Comparison of ENCODE assay signal across 18 cellular contexts in the genomic region with DNA sequence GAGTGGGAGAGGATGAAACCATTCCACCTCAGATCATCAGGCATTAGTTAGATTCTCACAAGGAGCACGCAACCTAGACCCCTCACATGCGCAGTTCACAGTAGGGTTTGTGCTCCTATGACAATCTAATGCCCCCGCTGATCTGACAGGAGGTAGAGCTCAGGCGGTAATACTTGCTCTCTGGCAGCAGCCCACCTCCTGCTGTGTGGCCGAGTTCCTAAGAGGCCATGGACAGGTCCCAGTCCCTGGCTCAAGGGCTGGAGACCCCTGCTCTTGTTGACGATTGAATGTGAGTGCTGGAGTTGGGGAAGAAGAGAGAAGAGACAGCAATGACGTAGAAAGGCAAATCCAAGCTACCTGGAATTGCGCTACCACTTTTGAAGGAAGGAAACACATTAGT.
A peak's percentile ranks its signal among the peaks of the same experiment; 100 is the strongest.
DNase-seq lines count a peak whose midpoint lies in the region; ATAC-seq, FAIRE-seq and TF ChIP-seq lines count a peak whose summit lies in the region.
"Had no signal": no experiment of that assay in that cellular context is flagged by ENCODE, and none has a peak within 500 bp of the region (broad histone marks: within the 10 kb centered on the region; RNA-seq: fewer than 3 reads in every experiment).

No MANE protein-coding gene starts in this region.

- no peak overlapping the region for H3T11ph ChIP-seq in H9 (ENCODE audit: low read length)

- no peak overlapping the region for H4K5ac ChIP-seq in H9 (ENCODE audit: insufficient read length, low read depth, low read length)

- no peaks in the 10 kb centered on the region for H3K27me3 Mint-ChIP-seq in H9 (ENCODE audit: low read depth)
- H3K27me3 Mint-ChIP-seq in endodermal cell (ENCODE audit: insufficient read depth), result no peaks in the 10 kb centered on the region
- H3K27me3 Mint-ChIP-seq in activated CD4-positive, alpha-beta T cell treated with anti-CD3 and anti-CD28 coated beads, Interleukin-2, amount 10 ng/mL, durations not matched to agents 24 days and 14 days, result no peaks in the 10 kb centered on the region
- H3K27me3 Mint-ChIP-seq: IgD-negative memory B cell had no signal

- H3K36me3 Mint-ChIP-seq in H9 (ENCODE audit: insufficient read depth in 1 of 3, low read depth in 3 of 3) (no peaks in the 10 kb centered on the region), endodermal cell (ENCODE audit: low read depth) (no peaks in the 10 kb centered on the region)
- H3K36me3 Mint-ChIP-seq in activated CD4-positive, alpha-beta T cell treated with anti-CD3 and anti-CD28 coated beads, Interleukin-2, amount 10 ng/mL, durations not matched to agents 24 days and 14 days (ENCODE audit: low read depth), result no peaks in the 10 kb centered on the region
- H3K36me3 Mint-ChIP-seq: CD14-positive monocyte; CD4-positive, alpha-beta memory T cell; IgD-negative memory B cell had no signal

- no peak for FAIRE-seq in kidney (lab: Jason Lieb, UNC)
- FAIRE-seq: H54, HepG2 had no signal

- no peak overlapping the region for H3K27ac Mint-ChIP-seq in H9
- H3K27ac Mint-ChIP-seq in endodermal cell, result no peak overlapping the region
- no peak overlapping the region for H3K27ac Mint-ChIP-seq in activated CD4-positive, alpha-beta T cell treated with anti-CD3 and anti-CD28 coated beads, Interleukin-2, amount 10 ng/mL, durations not matched to agents 24 days and 14 days
- H3K27ac Mint-ChIP-seq: CD14-positive monocyte; CD4-positive, alpha-beta memory T cell; IgD-negative memory B cell had no signal

- H2BK120ac ChIP-seq in H9 (ENCODE audit: low read depth, low read length, poor library complexity, severe bottlenecking), result no peak overlapping the region

- peak; percentile 17 for DNase-seq in ELF-1 (ENCODE audit: low read depth, low spot score)
- peak; percentile 53 for DNase-seq in H9
- DNase-seq in endodermal cell, result peak; percentile 71
- peak; percentile 45 for DNase-seq in kidney
- no peak for DNase-seq in WERI-Rb-1
- DNase-seq in activated CD4-positive, alpha-beta T cell treated with anti-CD3 and anti-CD28 coated beads, Interleukin-2, amount 10 ng/mL, durations not matched to agents 24 days and 14 days, result no peak
- no peak for DNase-seq in SK-N-SH
- DNase-seq: 8988T; CD4-positive, alpha-beta memory T cell; DMS153; DMS79; GF-D8 had no signal

- no peaks in the 10 kb centered on the region for H4K20me1 ChIP-seq in H9 (ENCODE audit: control insufficient read depth, insufficient read depth, insufficient read length)
- no peaks in the 10 kb centered on the region for H4K20me1 ChIP-seq in SK-N-SH (ENCODE audit: insufficient read depth)
- H4K20me1 ChIP-seq: BLaER1 had no signal

- H3K56ac ChIP-seq in H9 (ENCODE audit: insufficient read length, low read depth, low read length), result no peak overlapping the region

- H2BK15ac ChIP-seq in H9 (ENCODE audit: low read depth, low read length), result no peak overlapping the region

- no peak for TF ChIP-seq CTCF in H9 (conservative IDR thresholded peaks at IDR 0.05)
- TF ChIP-seq CTCF in endodermal cell (conservative IDR thresholded peaks at IDR 0.05), result no peak
- TF ChIP-seq CTCF in kidney (IDR thresholded peaks at IDR 0.05; ENCODE audit: borderline replicate concordance, extremely low read depth, insufficient read depth), result no peak
- TF ChIP-seq CTCF in WERI-Rb-1 (IDR thresholded peaks at IDR 0.05; ENCODE audit: low read depth, low read length), result no peak
- no peak for TF ChIP-seq CTCF in SK-N-SH (IDR thresholded peaks at IDR 0.05)

- H3K4me1 Mint-ChIP-seq in H9, result peaks cover 7 to 10% of the 10 kb centered on the region in 2 experiments
- H3K4me1 Mint-ChIP-seq in endodermal cell, result no peaks in the 10 kb centered on the region
- H3K4me1 Mint-ChIP-seq in activated CD4-positive, alpha-beta T cell treated with anti-CD3 and anti-CD28 coated beads, Interleukin-2, amount 10 ng/mL, durations not matched to agents 24 days and 14 days, result no peaks in the 10 kb centered on the region
- H3K4me1 Mint-ChIP-seq: CD14-positive monocyte; CD4-positive, alpha-beta memory T cell; IgD-negative memory B cell had no signal

- H3K9ac ChIP-seq in H9 (ENCODE audit: extremely low read depth, insufficient read length, low read length), result no peak overlapping the region
- no peak overlapping the region for H3K9ac ChIP-seq in endodermal cell (ENCODE audit: extremely low read depth, low read length, poor library complexity, severe bottlenecking)
- H3K9ac ChIP-seq in kidney (ENCODE audit: low read length in 2 of 2), result no peak overlapping the region
- no peak overlapping the region for H3K9ac ChIP-seq in SK-N-SH
- H3K9ac ChIP-seq: BLaER1 had no signal

- H3K4me1 ChIP-seq in H9 (ENCODE audit: insufficient read depth, low read length), result no peaks in the 10 kb centered on the region; the same call in 1 of the 2 replicates
- H3K4me1 ChIP-seq in endodermal cell (ENCODE audit: control insufficient read depth, insufficient read depth, low read length), result no peaks in the 10 kb centered on the region
- H3K4me1 ChIP-seq in kidney (ENCODE audit: control insufficient read depth in 1 of 2, insufficient read depth in 1 of 2, low read depth in 1 of 2, low read length in 2 of 2), result no peaks in the 10 kb centered on the region
- H3K4me1 ChIP-seq in SK-N-SH (ENCODE audit: control insufficient read depth in 1 of 2, insufficient read depth in 2 of 2, low read depth in 1 of 2, low read length in 1 of 2), result no peaks in the 10 kb centered on the region
- H3K4me1 ChIP-seq: BLaER1 had no signal

- no peaks in the 10 kb centered on the region for H3K36me3 ChIP-seq in endodermal cell (ENCODE audit: control insufficient read depth, insufficient read depth, low read length)
- no peaks in the 10 kb centered on the region for H3K36me3 ChIP-seq in kidney (ENCODE audit: control insufficient read depth in 1 of 2, insufficient read depth in 2 of 2, low read length in 2 of 2)
- no peaks in the 10 kb centered on the region for H3K36me3 ChIP-seq in WERI-Rb-1
- H3K36me3 ChIP-seq in SK-N-SH (replicated peaks in 1 of 2; ENCODE audit: control insufficient read depth in 1 of 2, insufficient read depth in 2 of 2, low read length in 1 of 2), result no peaks in the 10 kb centered on the region
- H3K36me3 ChIP-seq: BLaER1 had no signal

- H3K9me3 Mint-ChIP-seq in H9 (peaks cover 0 to 3% of the 10 kb centered on the region in 2 experiments; a peak in 1 of 5 replicates), endodermal cell (no peaks in the 10 kb centered on the region)
- H3K9me3 Mint-ChIP-seq in activated CD4-positive, alpha-beta T cell treated with anti-CD3 and anti-CD28 coated beads, Interleukin-2, amount 10 ng/mL, durations not matched to agents 24 days and 14 days, result no peaks in the 10 kb centered on the region
- H3K9me3 Mint-ChIP-seq: IgD-negative memory B cell had no signal

- H3K4me3 ChIP-seq in endodermal cell (ENCODE audit: low read length) (no peak overlapping the region), kidney (ENCODE audit: low read length in 2 of 2) (no peak overlapping the region), WERI-Rb-1 (ENCODE audit: low read depth, low read length) (no peak overlapping the region), SK-N-SH (ENCODE audit: low read depth in 2 of 2, low read length in 1 of 2) (no peak overlapping the region)
- H3K4me3 ChIP-seq: BLaER1 had no signal

- H3F3A ChIP-seq in SK-N-SH (replicated peaks; ENCODE audit: insufficient read depth), result no peaks in the 10 kb centered on the region

- no peaks in the 10 kb centered on the region for H3K27me3 ChIP-seq in H9 (ENCODE audit: insufficient read depth, low read length)
- no peaks in the 10 kb centered on the region for H3K27me3 ChIP-seq in endodermal cell (ENCODE audit: control insufficient read depth, insufficient read depth, low read length, poor library complexity, severe bottlenecking)
- no peaks in the 10 kb centered on the region for H3K27me3 ChIP-seq in WERI-Rb-1 (ENCODE audit: insufficient read depth, low read depth, severe bottlenecking)
- peaks cover 11% of the 10 kb centered on the region; the same call in 1 of the 2 replicates for H3K27me3 ChIP-seq in SK-N-SH (ENCODE audit: insufficient read depth)
- H3K27me3 ChIP-seq: BLaER1 had no signal

- no peaks in the 10 kb centered on the region for H3K79me1 ChIP-seq in H9 (ENCODE audit: insufficient read depth, low read depth, low read length, poor library complexity, severe bottlenecking)

- H3K4me3 Mint-ChIP-seq in H9 (no peak overlapping the region), endodermal cell (no peak overlapping the region)
- no peak overlapping the region for H3K4me3 Mint-ChIP-seq in activated CD4-positive, alpha-beta T cell treated with anti-CD3 and anti-CD28 coated beads, Interleukin-2, amount 10 ng/mL, durations not matched to agents 24 days and 14 days
- H3K4me3 Mint-ChIP-seq: CD14-positive monocyte; CD4-positive, alpha-beta memory T cell; IgD-negative memory B cell had no signal

- H3K23me2 ChIP-seq in H9 (ENCODE audit: insufficient read length, low read depth, low read length, poor library complexity, severe bottlenecking), result no peaks in the 10 kb centered on the region

- H3K23ac ChIP-seq in H9 (ENCODE audit: insufficient read length, low read depth, low read length), result no peak overlapping the region

- POLR2A ChIA-PET in SK-N-SH (lab: Yijun Ruan, JAX), result interaction anchor here (0.6 kb wide), 1 partner anchor 341 kb away, joined by 3 read pairs; no protein-coding TSS in a partner anchor

- no peak overlapping the region for H3K4ac ChIP-seq in H9 (ENCODE audit: low read depth, low read length)

- no peak overlapping the region for H2BK5ac ChIP-seq in H9 (ENCODE audit: insufficient read length, low read length)

- no peaks in the 10 kb centered on the region for H3K9me2 ChIP-seq in SK-N-SH

- no peaks in the 10 kb centered on the region for H3K79me2 ChIP-seq in H9 (ENCODE audit: insufficient read depth, low read length)
- H3K79me2 ChIP-seq in SK-N-SH (ENCODE audit: insufficient read depth), result no peaks in the 10 kb centered on the region

- no peak overlapping the region for H3K18ac ChIP-seq in H9 (ENCODE audit: insufficient read length, low read depth, low read length)

- H3K4me2 ChIP-seq in H9 (ENCODE audit: insufficient read depth, insufficient read length, low read length) (no peak overlapping the region), SK-N-SH (no peak overlapping the region)
- H3K4me2 ChIP-seq: BLaER1 had no signal

- H2AFZ ChIP-seq in H9 (ENCODE audit: low read length), result no peak overlapping the region
- no peak overlapping the region for H2AFZ ChIP-seq in SK-N-SH (ENCODE audit: low read depth)

- H3K14ac ChIP-seq in H9 (ENCODE audit: insufficient read depth, low read length), result no peak overlapping the region

- no peak for ATAC-seq in GM19452 (IDR thresholded peaks at IDR 0.05; ENCODE audit: unreplicated experiment)
- ATAC-seq: HepG2 had no signal

- CTCF ChIA-PET in SK-N-SH (lab: Yijun Ruan, JAX), result no interaction called here

- no peak for TF ChIP-seq RAD21 in SK-N-SH (IDR thresholded peaks at IDR 0.05; ENCODE audit: low read length)

- no peak overlapping the region for H4K8ac ChIP-seq in H9 (replicated peaks; ENCODE audit: insufficient read length, low read depth, low read length)

- no peak overlapping the region for H4K91ac ChIP-seq in H9 (ENCODE audit: insufficient read length, low read depth, low read length)

- no peak overlapping the region for H3K27ac ChIP-seq in H9 (ENCODE audit: insufficient read length, low read depth, low read length)
- H3K27ac ChIP-seq in endodermal cell (ENCODE audit: low read depth, low read length), result no peak overlapping the region
- no peak overlapping the region for H3K27ac ChIP-seq in kidney (ENCODE audit: low read depth in 2 of 2, low read length in 2 of 2)
- no peak overlapping the region for H3K27ac ChIP-seq in WERI-Rb-1
- H3K27ac ChIP-seq in SK-N-SH (ENCODE audit: low read depth in 2 of 2, low read length in 1 of 2), result no peak overlapping the region
- H3K27ac ChIP-seq: BLaER1 had no signal

- no peak overlapping the region for H2BK12ac ChIP-seq in H9 (ENCODE audit: insufficient read length, low read depth, low read length)

- TF ChIP-seq EP300 in SK-N-SH (IDR thresholded peaks at IDR 0.05; ENCODE audit: borderline replicate concordance in 1 of 2, low read depth in 1 of 2, low read length in 1 of 2), result no peak

- intact Hi-C loops in kidney (cut with DNase I), result no loop called here
- intact Hi-C loops in activated CD4-positive, alpha-beta T cell treated with anti-CD3 and anti-CD28 coated beads, Interleukin-2, amount 10 ng/mL, durations not matched to agents 24 days and 14 days (cut with micrococcal nuclease), result no loop called here

- H2BK20ac ChIP-seq in H9 (ENCODE audit: low read depth, low read length, poor library complexity, severe bottlenecking), result no peak overlapping the region

- no CpG with 5 or more reads among the region's 8 CpGs for WGBS in H9 (ENCODE audit: extremely low coverage, insufficient read length, low lambda C conversion rate)
- 77 to 85% methylated on average over 4 to 8 of the region's 8 CpGs for WGBS in endodermal cell (ENCODE audit: insufficient coverage in 1 of 2, insufficient read length in 1 of 2), 2 experiments
- 17% methylated on average over 8 of the region's 8 CpGs for WGBS in SK-N-SH (ENCODE audit: low lambda C conversion rate)

- no peaks in the 10 kb centered on the region for H3K9me3 ChIP-seq in H9 (ENCODE audit: control insufficient read depth, low read depth, low read length)
- H3K9me3 ChIP-seq in endodermal cell (ENCODE audit: control insufficient read depth, low read length), result no peaks in the 10 kb centered on the region
- H3K9me3 ChIP-seq in kidney (ENCODE audit: control insufficient read depth in 1 of 2, low read length in 2 of 2), result no peaks in the 10 kb centered on the region
- no peaks in the 10 kb centered on the region for H3K9me3 ChIP-seq in WERI-Rb-1 (ENCODE audit: severe bottlenecking)
- H3K9me3 ChIP-seq in SK-N-SH, result no peaks in the 10 kb centered on the region
- H3K9me3 ChIP-seq: BLaER1 had no signal

- no peak overlapping the region for H2AK5ac ChIP-seq in H9 (ENCODE audit: insufficient read length, low read length)

Comparison
In these comparisons a context has a peak if more than half of its experiments do, and no peak if none do; other contexts are left out.
1. DNase-seq: peak in ELF-1 (single experiment), H9 (single experiment), endodermal cell (single experiment) and kidney (single experiment); none in WERI-Rb-1 (single experiment), activated CD4-positive, alpha-beta T cell treated with anti-CD3 and anti-CD28 coated beads, Interleukin-2, amount 10 ng/mL, durations not matched to agents 24 days and 14 days (single experiment) and SK-N-SH (single experiment).